In genomic region chr3:4977001-4977888, GRCh38 we compare ENCODE assay signal across 1 cellular context.
TF ChIP-seq lines count a peak whose summit lies in the region.

No MANE protein-coding gene starts in this region.

TF ChIP-seq in HepG2, 621 proteins besides CTCF, POLR2A, EP300 and RAD21 (continued from another document and continues in another):
- TF ChIP-seq RXRB (CRISPR knock-in tag; IDR thresholded peaks at IDR 0.05; ENCODE audit: borderline replicate concordance) (peak; percentile 36; the same call in 1 of the 2 replicates), ATF7-NPFF (CRISPR knock-in tag; IDR thresholded peaks at IDR 0.05; ENCODE audit: low read depth) (0 out of 2 replicates have a peak, but pooled peaks have one; percentile 22), ZNF878 (CRISPR knock-in tag; IDR thresholded peaks at IDR 0.05) (no peak), PITX1 (CRISPR knock-in tag; IDR thresholded peaks at IDR 0.05) (0 out of 2 replicates have a peak, but pooled peaks have one; percentile 26), GPN1 (CRISPR knock-in tag; IDR thresholded peaks at IDR 0.05; ENCODE audit: borderline replicate concordance) (no peak), ZNF264 (CRISPR knock-in tag; IDR thresholded peaks at IDR 0.05) (no peak), ZNF772 (CRISPR knock-in tag; IDR thresholded peaks at IDR 0.05) (0 out of 2 replicates have a peak, but pooled peaks have one; percentile 50), ZNF138 (CRISPR knock-in tag; IDR thresholded peaks at IDR 0.05; ENCODE audit: low read depth) (no peak), GFI1 (CRISPR knock-in tag; IDR thresholded peaks at IDR 0.05; ENCODE audit: borderline replicate concordance) (0 out of 2 replicates have a peak, but pooled peaks have one; percentile 26), ZBTB10 (CRISPR knock-in tag; IDR thresholded peaks at IDR 0.05; ENCODE audit: borderline replicate concordance) (0 out of 2 replicates have a peak, but pooled peaks have one; percentile 32), ZMYM4 (CRISPR knock-in tag; IDR thresholded peaks at IDR 0.05) (peak; percentile 14; the same call in 1 of the 2 replicates), FOSL1 (CRISPR knock-in tag; IDR thresholded peaks at IDR 0.05; ENCODE audit: borderline replicate concordance) (no peak), SAFB2 (CRISPR knock-in tag; IDR thresholded peaks at IDR 0.05; ENCODE audit: borderline replicate concordance, low read depth) (0 out of 2 replicates have a peak, but pooled peaks have one; percentile 79), POLR2G (IDR thresholded peaks at IDR 0.05; ENCODE audit: low read depth, low read length) (peak; percentile 80), ELK4 (CRISPR knock-in tag; IDR thresholded peaks at IDR 0.05; ENCODE audit: borderline replicate concordance) (no peak), SOX5 (CRISPR knock-in tag; IDR thresholded peaks at IDR 0.05; ENCODE audit: borderline replicate concordance) (no peak), ZNF468 (CRISPR knock-in tag; IDR thresholded peaks at IDR 0.05) (no peak), ZNF746 (CRISPR knock-in tag; IDR thresholded peaks at IDR 0.05) (no peak; the same call in 1 of the 2 replicates), PHF21A (CRISPR knock-in tag; IDR thresholded peaks at IDR 0.05) (peak; percentile 78), MTERF4 (CRISPR knock-in tag; IDR thresholded peaks at IDR 0.05) (0 out of 2 replicates have a peak, but pooled peaks have one; percentile 46), LCORL (IDR thresholded peaks at IDR 0.05) (no peak), LCORL (CRISPR knock-in tag; IDR thresholded peaks at IDR 0.05) (0 out of 2 replicates have a peak, but pooled peaks have one; percentile 13), ZIK1 (CRISPR knock-in tag; IDR thresholded peaks at IDR 0.05; ENCODE audit: borderline replicate concordance, low read depth) (0 out of 2 replicates have a peak, but pooled peaks have one; percentile 63), MEF2D (CRISPR knock-in tag; IDR thresholded peaks at IDR 0.05) (peak; percentile 17), NCOA2 (CRISPR knock-in tag; IDR thresholded peaks at IDR 0.05) (no peak), ZNF619 (CRISPR knock-in tag; IDR thresholded peaks at IDR 0.05) (no peak), TARDBP (CRISPR knock-in tag; IDR thresholded peaks at IDR 0.05) (peak; percentile 49; the same call in 1 of the 2 replicates), ZSCAN20 (CRISPR knock-in tag; IDR thresholded peaks at IDR 0.05; ENCODE audit: borderline replicate concordance) (peak; percentile 48; the same call in 1 of the 2 replicates), ZNF510 (CRISPR knock-in tag; IDR thresholded peaks at IDR 0.05; ENCODE audit: low read depth) (peak; percentile 7; the same call in 1 of the 2 replicates), KLF16 (CRISPR knock-in tag; IDR thresholded peaks at IDR 0.05) (peak in 1 of 2 experiments; percentile 12; a peak in 1 of 4 replicates), TBX2 (CRISPR knock-in tag; IDR thresholded peaks at IDR 0.05; ENCODE audit: borderline replicate concordance) (peak; percentile 25; the same call in 1 of the 2 replicates), RARA (CRISPR knock-in tag; IDR thresholded peaks at IDR 0.05) (peak; percentile 52), NRL (CRISPR knock-in tag; IDR thresholded peaks at IDR 0.05; ENCODE audit: borderline replicate concordance) (peak; percentile 70), HMGXB4 (CRISPR knock-in tag; IDR thresholded peaks at IDR 0.05; ENCODE audit: borderline replicate concordance in 1 of 2, low read depth in 1 of 2) (0 out of 4 replicates have a peak, but pooled peaks of 1 of the 2 experiments have one; percentile 12), ZNF430 (CRISPR knock-in tag; IDR thresholded peaks at IDR 0.05) (no peak), ZBTB38 (CRISPR knock-in tag; IDR thresholded peaks at IDR 0.05) (peak; percentile 54; the same call in 1 of the 2 replicates), SNRNP70 (IDR thresholded peaks at IDR 0.05; ENCODE audit: low read depth, low read length) (no peak), SP1 (IDR thresholded peaks at IDR 0.05) (no peak), SP1 (CRISPR knock-in tag; IDR thresholded peaks at IDR 0.05) (no peak), ZNF816 (CRISPR knock-in tag; IDR thresholded peaks at IDR 0.05; ENCODE audit: borderline replicate concordance) (0 out of 2 replicates have a peak, but pooled peaks have one; percentile 80), JUN (CRISPR knock-in tag; IDR thresholded peaks at IDR 0.05) (no peak), SAP130 (CRISPR knock-in tag; IDR thresholded peaks at IDR 0.05; ENCODE audit: low read depth) (peak; percentile 67), ZNF605 (CRISPR knock-in tag; IDR thresholded peaks at IDR 0.05) (peak; percentile 70), ZNF850 (CRISPR knock-in tag; conservative IDR thresholded peaks at IDR 0.05) (peak; percentile 59; the same call in 1 of the 2 replicates), ZSCAN12 (CRISPR knock-in tag; IDR thresholded peaks at IDR 0.05) (no peak; the same call in 1 of the 2 replicates), HDAC2 (CRISPR knock-in tag; IDR thresholded peaks at IDR 0.05) (peak; percentile 63), NAIF1 (CRISPR knock-in tag; IDR thresholded peaks at IDR 0.05; ENCODE audit: borderline replicate concordance) (0 out of 2 replicates have a peak, but pooled peaks have one; percentile 46), POLR2AphosphoS5 (IDR thresholded peaks at IDR 0.05; ENCODE audit: low read depth, low read length) (peak; percentile 66), ISL2 (CRISPR knock-in tag; IDR thresholded peaks at IDR 0.05) (peak; percentile 67), NR2F6 (IDR thresholded peaks at IDR 0.05) (peak; percentile 83), NR2F6 (CRISPR knock-in tag; IDR thresholded peaks at IDR 0.05) (peak; percentile 90), CHCHD3 (CRISPR knock-in tag; IDR thresholded peaks at IDR 0.05) (no peak), SALL1 (CRISPR knock-in tag; IDR thresholded peaks at IDR 0.05) (peak; percentile 36), SIN3A (IDR thresholded peaks at IDR 0.05; ENCODE audit: borderline replicate concordance, low read depth, low read length) (peak; percentile 23; the same call in 1 of the 2 replicates), SKI (IDR thresholded peaks at IDR 0.05; ENCODE audit: partially characterized antibody) (peak; percentile 5), ZNF431 (CRISPR knock-in tag; IDR thresholded peaks at IDR 0.05; ENCODE audit: borderline replicate concordance, low read depth) (0 out of 2 replicates have a peak, but pooled peaks have one; percentile 5)
- TF ChIP-seq, protein P1, sequence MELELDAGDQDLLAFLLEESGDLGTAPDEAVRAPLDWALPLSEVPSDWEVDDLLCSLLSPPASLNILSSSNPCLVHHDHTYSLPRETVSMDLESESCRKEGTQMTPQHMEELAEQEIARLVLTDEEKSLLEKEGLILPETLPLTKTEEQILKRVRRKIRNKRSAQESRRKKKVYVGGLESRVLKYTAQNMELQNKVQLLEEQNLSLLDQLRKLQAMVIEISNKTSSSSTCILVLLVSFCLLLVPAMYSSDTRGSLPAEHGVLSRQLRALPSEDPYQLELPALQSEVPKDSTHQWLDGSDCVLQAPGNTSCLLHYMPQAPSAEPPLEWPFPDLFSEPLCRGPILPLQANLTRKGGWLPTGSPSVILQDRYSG (CRISPR knock-in tag; IDR thresholded peaks at IDR 0.05), result 0 out of 2 replicates have a peak, but pooled peaks have one; percentile 15
- TF ChIP-seq, protein P2, sequence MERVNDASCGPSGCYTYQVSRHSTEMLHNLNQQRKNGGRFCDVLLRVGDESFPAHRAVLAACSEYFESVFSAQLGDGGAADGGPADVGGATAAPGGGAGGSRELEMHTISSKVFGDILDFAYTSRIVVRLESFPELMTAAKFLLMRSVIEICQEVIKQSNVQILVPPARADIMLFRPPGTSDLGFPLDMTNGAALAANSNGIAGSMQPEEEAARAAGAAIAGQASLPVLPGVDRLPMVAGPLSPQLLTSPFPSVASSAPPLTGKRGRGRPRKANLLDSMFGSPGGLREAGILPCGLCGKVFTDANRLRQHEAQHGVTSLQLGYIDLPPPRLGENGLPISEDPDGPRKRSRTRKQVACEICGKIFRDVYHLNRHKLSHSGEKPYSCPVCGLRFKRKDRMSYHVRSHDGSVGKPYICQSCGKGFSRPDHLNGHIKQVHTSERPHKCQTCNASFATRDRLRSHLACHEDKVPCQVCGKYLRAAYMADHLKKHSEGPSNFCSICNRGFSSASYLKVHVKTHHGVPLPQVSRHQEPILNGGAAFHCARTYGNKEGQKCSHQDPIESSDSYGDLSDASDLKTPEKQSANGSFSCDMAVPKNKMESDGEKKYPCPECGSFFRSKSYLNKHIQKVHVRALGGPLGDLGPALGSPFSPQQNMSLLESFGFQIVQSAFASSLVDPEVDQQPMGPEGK (CRISPR knock-in tag; IDR thresholded peaks at IDR 0.05), result peak; percentile 87
- TF ChIP-seq, protein P3, sequence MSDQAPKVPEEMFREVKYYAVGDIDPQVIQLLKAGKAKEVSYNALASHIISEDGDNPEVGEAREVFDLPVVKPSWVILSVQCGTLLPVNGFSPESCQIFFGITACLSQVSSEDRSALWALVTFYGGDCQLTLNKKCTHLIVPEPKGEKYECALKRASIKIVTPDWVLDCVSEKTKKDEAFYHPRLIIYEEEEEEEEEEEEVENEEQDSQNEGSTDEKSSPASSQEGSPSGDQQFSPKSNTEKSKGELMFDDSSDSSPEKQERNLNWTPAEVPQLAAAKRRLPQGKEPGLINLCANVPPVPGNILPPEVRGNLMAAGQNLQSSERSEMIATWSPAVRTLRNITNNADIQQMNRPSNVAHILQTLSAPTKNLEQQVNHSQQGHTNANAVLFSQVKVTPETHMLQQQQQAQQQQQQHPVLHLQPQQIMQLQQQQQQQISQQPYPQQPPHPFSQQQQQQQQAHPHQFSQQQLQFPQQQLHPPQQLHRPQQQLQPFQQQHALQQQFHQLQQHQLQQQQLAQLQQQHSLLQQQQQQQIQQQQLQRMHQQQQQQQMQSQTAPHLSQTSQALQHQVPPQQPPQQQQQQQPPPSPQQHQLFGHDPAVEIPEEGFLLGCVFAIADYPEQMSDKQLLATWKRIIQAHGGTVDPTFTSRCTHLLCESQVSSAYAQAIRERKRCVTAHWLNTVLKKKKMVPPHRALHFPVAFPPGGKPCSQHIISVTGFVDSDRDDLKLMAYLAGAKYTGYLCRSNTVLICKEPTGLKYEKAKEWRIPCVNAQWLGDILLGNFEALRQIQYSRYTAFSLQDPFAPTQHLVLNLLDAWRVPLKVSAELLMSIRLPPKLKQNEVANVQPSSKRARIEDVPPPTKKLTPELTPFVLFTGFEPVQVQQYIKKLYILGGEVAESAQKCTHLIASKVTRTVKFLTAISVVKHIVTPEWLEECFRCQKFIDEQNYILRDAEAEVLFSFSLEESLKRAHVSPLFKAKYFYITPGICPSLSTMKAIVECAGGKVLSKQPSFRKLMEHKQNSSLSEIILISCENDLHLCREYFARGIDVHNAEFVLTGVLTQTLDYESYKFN (CRISPR knock-in tag; conservative IDR thresholded peaks at IDR 0.05), result no peak
- TF ChIP-seq, protein P4, sequence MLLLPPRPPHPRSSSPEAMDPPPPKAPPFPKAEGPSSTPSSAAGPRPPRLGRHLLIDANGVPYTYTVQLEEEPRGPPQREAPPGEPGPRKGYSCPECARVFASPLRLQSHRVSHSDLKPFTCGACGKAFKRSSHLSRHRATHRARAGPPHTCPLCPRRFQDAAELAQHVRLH (CRISPR knock-in tag; IDR thresholded peaks at IDR 0.05; ENCODE audit: borderline replicate concordance, low read depth), result no peak
